Comparison of ENCODE assay signal across 8 cellular contexts in genomic region chr22:36334838-36335603, GRCh38. TPM values are rescaled to one million over a fixed set of nuclear protein-coding genes. Genes with fewer than 3 reads are reported as not detected.
DNase-seq lines count a peak whose midpoint lies in the region; ATAC-seq and TF ChIP-seq lines count a peak whose summit lies in the region.

No MANE protein-coding gene starts in this region.

- H3K27ac ChIP-seq in HEK293 (ENCODE audit: extremely low read depth, low read depth, low read length) (peak overlapping the region; percentile 26; the same call in 1 of the 2 replicates), cingulate gyrus (ENCODE audit: low read depth, low read length) (peak overlapping the region; percentile 98), tibial artery (peak overlapping the region; percentile 95)

- no peak overlapping the region for H3K4me3 ChIP-seq in HEK293 (ENCODE audit: low read depth, low read length)
- peak overlapping the region in 1 of 2 donors; percentile 21 for H3K4me3 ChIP-seq in tibial artery

- TF ChIP-seq CTCF in HEK293 (tag by site-specific recombination; IDR thresholded peaks at IDR 0.05) (no peak), tibial artery (IDR thresholded peaks at IDR 0.05) (no peak)

- H3K9me3 ChIP-seq in HEK293 (ENCODE audit: control insufficient read depth, insufficient read depth, low read depth, low read length) (no peaks in the 10 kb centered on the region), tibial artery (no peaks in the 10 kb centered on the region)

- H3K27me3 ChIP-seq in tibial artery = no peaks in the 10 kb centered on the region

- intact Hi-C loops in tibial artery (cut with DNase I; ENCODE audit: low total_unique reads) = no loop called here

- POLR2A ChIA-PET in HEK293 (lab: Yijun Ruan, JAX) = interaction anchor here (0.7 to 1.2 kb wide), 2 partner anchors 9 to 53 kb away, joined by 3 to 6 read pairs; partner anchors contain the start of gene MYH9

- H3K36me3 ChIP-seq in HEK293 (ENCODE audit: control insufficient read depth in 2 of 2, insufficient read depth in 1 of 2, low read length in 2 of 2) (peaks cover 14 to 78% of the 10 kb centered on the region in 2 experiments), tibial artery (peaks cover 48 to 59% (median 49%) of the 10 kb centered on the region in 3 donors)

- H3K4me1 ChIP-seq in HEK293 (ENCODE audit: control insufficient read depth, insufficient read depth, low read length) (peaks cover 30% of the 10 kb centered on the region), tibial artery (peaks cover 4 to 100% (median 100%) of the 10 kb centered on the region in 4 donors)

- CTCF ChIA-PET in HEK293 (lab: Yijun Ruan, JAX) = interaction anchor here (0.6 to 5.7 kb wide), 7 partner anchors 9 to 134 kb away, joined by 3 to 57 read pairs (median 4); no protein-coding TSS in a partner anchor

- peak; percentile 58 for DNase-seq in lung microvascular endothelial cell (ENCODE audit: low read depth in 2 of 2)
- DNase-seq in tibial artery = no peak
- no peak for DNase-seq in amniotic stem cell (lab: John Stamatoyannopoulos, UW)
- DNase-seq in NCI-H1417 (lab: John Stamatoyannopoulos, UW) = no peak
- DNase-seq in NK-92 (lab: John Stamatoyannopoulos, UW; ENCODE audit: unreplicated experiment) = no peak

- ATAC-seq in SK-N-SH treated with all-trans-retinoic acid at 6 μM for 48 hours = peak; percentile 50

TF ChIP-seq in HEK293, 187 proteins besides CTCF, POLR2A, EP300 and RAD21:
- TF ChIP-seq ZNF600 (tag by site-specific recombination; IDR thresholded peaks at IDR 0.05) = peak; percentile 55; the same call in 1 of the 2 replicates
- peak; percentile 81; the same call in 1 of the 2 replicates for TF ChIP-seq ZIC2 (tag by site-specific recombination; IDR thresholded peaks at IDR 0.05)
- peak; percentile 87 for TF ChIP-seq GLIS1 (tag by site-specific recombination; IDR thresholded peaks at IDR 0.05)
- TF ChIP-seq MYNN (tag by site-specific recombination; IDR thresholded peaks at IDR 0.05; ENCODE audit: borderline replicate concordance) = no peak
- TF ChIP-seq OSR2 (tag by site-specific recombination; IDR thresholded peaks at IDR 0.05) = 0 out of 2 replicates have a peak, but pooled peaks have one; percentile 22
- no peak for TF ChIP-seq ZNF202 (tag by site-specific recombination; IDR thresholded peaks at IDR 0.05; ENCODE audit: borderline replicate concordance)
- TF ChIP-seq SCRT1 (tag by site-specific recombination; IDR thresholded peaks at IDR 0.05; ENCODE audit: borderline replicate concordance) = peak; percentile 48; the same call in 1 of the 2 replicates
- TF ChIP-seq ZNF518A (tag by site-specific recombination; conservative IDR thresholded peaks at IDR 0.05; ENCODE audit: low read depth) = no peak
- no peak for TF ChIP-seq ZNF335 (tag by site-specific recombination; conservative IDR thresholded peaks at IDR 0.05)

TF ChIP-seq in SK-N-SH treated with all-trans-retinoic acid at 6 μM for 48 hours, 23 proteins besides CTCF, POLR2A, EP300 and RAD21:
- TF ChIP-seq ZNF565 (CRISPR knock-in tag; conservative IDR thresholded peaks at IDR 0.05; ENCODE audit: low read depth) = no peak

RNA-seq across cellular contexts. Expression of gene MYH9, which starts 52.7 kb away (rescaled TPM):
- total RNA-seq in lung microvascular endothelial cell = 409 and 410 TPM in 2 replicates

Comparison
In these comparisons a context has a peak if more than half of its experiments do, and no peak if none do; other contexts are left out.
1. H3K27ac ChIP-seq: peak in every context shown above with its lines; median percentile 98 in cingulate gyrus; 95 in tibial artery; 26 in HEK293.
2. DNase-seq: peak in lung microvascular endothelial cell (2 of 2); none in tibial artery (0 of 2), amniotic stem cell (single experiment), NCI-H1417 (0 of 3) and NK-92 (single experiment).